In genomic region chr6:12661690-12662089, GRCh38 we compare ENCODE assay signal across 35 cellular contexts. TPM values are rescaled to one million over a fixed set of nuclear protein-coding genes. Genes with fewer than 3 reads are reported as not detected.
"Had no signal": no experiment of that assay in that cellular context is flagged by ENCODE, and none has a peak within 500 bp of the region (broad histone marks: within the 10 kb centered on the region; RNA-seq: fewer than 3 reads in every experiment).

No MANE protein-coding gene starts in this region.

- H3K9me3 Mint-ChIP-seq: activated B cell treated with CpG ODN at 0.5 μM for 24 hours; activated CD4-positive, alpha-beta memory T cell treated with anti-CD3 and anti-CD28 coated beads for 36 hours; activated CD4-positive, alpha-beta T cell treated with anti-CD3 and anti-CD28 coated beads, Interleukin-2, amount 10 ng/mL, durations not matched to agents 24 days and 14 days; activated CD8-positive, alpha-beta T cell treated with anti-CD3 and anti-CD28 coated beads for 36 hours; activated naive CD4-positive, alpha-beta T cell treated with anti-CD3 and anti-CD28 coated beads, Interleukin-2, amount 10 ng/mL, durations not matched to agents 7 days and 5 days; activated naive CD4-positive, alpha-beta T cell treated with anti-CD3 and anti-CD28 coated beads, Interleukin-2, amount 50 U/mL, for 24 hours; activated naive CD8-positive, alpha-beta T cell treated with anti-CD3 and anti-CD28 coated beads, Interleukin-2, amount 10 ng/mL, durations not matched to agents 7 days and 5 days; activated naive CD8-positive, alpha-beta T cell treated with anti-CD3 and anti-CD28 coated beads, Interleukin-2, amount 50 U/mL, for 24 hours; activated T-cell treated with anti-CD3 and anti-CD28 coated beads, Interleukin-2, amount 50 U/mL, for 4 hours; activated T-helper 1 cell treated with anti-CD3 and anti-CD28 coated beads, Interleukin-12 subunit alpha, Interleukin-12 subunit beta, Interleukin-2, Interleukin-4 antibody, amounts not matched to agents 30 ng/mL and 10 ng/mL and 1 ng/mL, durations not matched to agents 14 hours and 24 hours and 36 hours; activated T-helper 17 cell treated with anti-CD3 and anti-CD28 coated beads, Interleukin-2, amount 50 U/mL, for 72 hours; brain; central memory CD8-positive, alpha-beta T cell; T-helper 1 cell treated with Interleukin-12 subunit alpha and Interleukin-12 subunit beta and Interleukin-4 antibody, amounts not matched to agents 30 μg/mL and 1 μg/mL, for 36 hours; T-helper 2 cell treated with Interferon-gamma antibody and Interleukin-4, amounts not matched to agents 5 μg/mL and 100 μg/mL, for 36 hours had no signal

- H3K27ac Mint-ChIP-seq: activated B cell treated with CpG ODN at 0.5 μM for 24 hours; activated CD4-positive, alpha-beta memory T cell treated with anti-CD3 and anti-CD28 coated beads for 36 hours; activated CD4-positive, alpha-beta T cell treated with anti-CD3 and anti-CD28 coated beads, Interleukin-2, amount 10 ng/mL, durations not matched to agents 24 days and 14 days; activated CD8-positive, alpha-beta T cell treated with anti-CD3 and anti-CD28 coated beads for 36 hours; activated naive CD4-positive, alpha-beta T cell treated with anti-CD3 and anti-CD28 coated beads, Interleukin-2, amount 10 ng/mL, durations not matched to agents 7 days and 5 days; activated naive CD4-positive, alpha-beta T cell treated with anti-CD3 and anti-CD28 coated beads, Interleukin-2, amount 50 U/mL, for 24 hours; activated naive CD8-positive, alpha-beta T cell; activated naive CD8-positive, alpha-beta T cell treated with anti-CD3 and anti-CD28 coated beads, Interleukin-2, amount 10 ng/mL, durations not matched to agents 7 days and 5 days; activated naive CD8-positive, alpha-beta T cell treated with anti-CD3 and anti-CD28 coated beads, Interleukin-2, amount 50 U/mL, for 24 hours; activated T-helper 1 cell treated with anti-CD3 and anti-CD28 coated beads, Interleukin-12 subunit alpha, Interleukin-12 subunit beta, Interleukin-2, Interleukin-4 antibody, amounts not matched to agents 30 ng/mL and 10 ng/mL and 1 ng/mL, durations not matched to agents 14 hours and 24 hours and 36 hours; activated T-helper 17 cell treated with anti-CD3 and anti-CD28 coated beads, Interleukin-2, amount 50 U/mL, for 72 hours; brain; T-helper 1 cell treated with Interleukin-12 subunit alpha and Interleukin-12 subunit beta and Interleukin-4 antibody, amounts not matched to agents 30 μg/mL and 1 μg/mL, for 36 hours; T-helper 2 cell treated with Interferon-gamma antibody and Interleukin-4, amounts not matched to agents 5 μg/mL and 100 μg/mL, for 36 hours had no signal

- FAIRE-seq: bronchial epithelial cell had no signal

- H3K4me1 Mint-ChIP-seq: activated B cell treated with CpG ODN at 0.5 μM for 24 hours; activated CD4-positive, alpha-beta T cell treated with anti-CD3 and anti-CD28 coated beads, Interleukin-2, amount 10 ng/mL, durations not matched to agents 24 days and 14 days; activated naive CD4-positive, alpha-beta T cell treated with anti-CD3 and anti-CD28 coated beads, Interleukin-2, amount 10 ng/mL, durations not matched to agents 7 days and 5 days; activated naive CD4-positive, alpha-beta T cell treated with anti-CD3 and anti-CD28 coated beads, Interleukin-2, amount 50 U/mL, for 24 hours; activated naive CD8-positive, alpha-beta T cell treated with anti-CD3 and anti-CD28 coated beads, Interleukin-2, amount 10 ng/mL, durations not matched to agents 7 days and 5 days; activated naive CD8-positive, alpha-beta T cell treated with anti-CD3 and anti-CD28 coated beads, Interleukin-2, amount 50 U/mL, for 24 hours; activated T-helper 17 cell treated with anti-CD3 and anti-CD28 coated beads, Interleukin-2, amount 50 U/mL, for 72 hours; central memory CD8-positive, alpha-beta T cell had no signal

- H3K4me1 ChIP-seq: ascending aorta had no signal

- H3K36me3 ChIP-seq: ascending aorta, cardiac muscle cell had no signal

- H3K4me3 ChIP-seq: ascending aorta, cardiac muscle cell had no signal

- H3K27me3 ChIP-seq: ascending aorta had no signal

- ATAC-seq: activated CD8-positive, alpha-beta T cell treated with anti-CD3 and anti-CD28 coated beads for 36 hours; activated naive CD8-positive, alpha-beta T cell treated with anti-CD3 and anti-CD28 coated beads, Interleukin-2, amount 50 U/mL, for 24 hours; activated T-cell treated with anti-CD3 and anti-CD28 coated beads, Interleukin-2, amount 50 U/mL, for 4 hours; activated T-helper 17 cell treated with anti-CD3 and anti-CD28 coated beads, Interleukin-2, amount 50 U/mL, for 72 hours had no signal

- DNase-seq: activated B cell treated with CpG ODN at 0.5 μM for 24 hours; activated CD4-positive, alpha-beta memory T cell treated with anti-CD3 and anti-CD28 coated beads for 36 hours; activated CD4-positive, alpha-beta T cell treated with anti-CD3 and anti-CD28 coated beads for 4 hours; activated CD4-positive, alpha-beta T cell treated with anti-CD3 and anti-CD28 coated beads, Interleukin-2, amount 10 ng/mL, durations not matched to agents 24 days and 14 days; activated CD4-positive, alpha-beta T cell treated with anti-CD3 and anti-CD28 coated beads, Interleukin-2, amount 50 U/mL, for 1 hour; activated CD4-positive, alpha-beta T cell treated with anti-CD3 and anti-CD28 coated beads, Interleukin-2, amount 50 U/mL, for 4 hours; activated CD4-positive, CD25-positive, alpha-beta regulatory T cell treated with anti-CD3 and anti-CD28 coated beads, Interleukin-2, amount 50 U/mL, for 72 hours; activated CD8-positive, alpha-beta memory T cell treated with anti-CD3 and anti-CD28 coated beads, Interleukin-2, amount 50 U/mL, for 4 hours; activated CD8-positive, alpha-beta T cell treated with anti-CD3 and anti-CD28 coated beads for 36 hours; activated effector memory CD4-positive, alpha-beta T cell treated with anti-CD3 and anti-CD28 coated beads, Interleukin-2, amount 50 U/mL, for 16 hours; activated gamma-delta T cell treated with Interleukin-2 at 50 U/mL for 16 hours; activated naive CD4-positive, alpha-beta T cell; activated naive CD4-positive, alpha-beta T cell treated with anti-CD3 and anti-CD28 coated beads, Interleukin-2, amount 10 ng/mL, durations not matched to agents 7 days and 5 days; activated naive CD8-positive, alpha-beta T cell treated with anti-CD3 and anti-CD28 coated beads, Interleukin-2, amount 10 ng/mL, durations not matched to agents 7 days and 5 days; activated naive CD8-positive, alpha-beta T cell treated with anti-CD3 and anti-CD28 coated beads, Interleukin-2, amount 50 U/mL, for 24 hours; activated T-cell treated with anti-CD3 and anti-CD28 coated beads for 4 hours; activated T-cell treated with anti-CD3 and anti-CD28 coated beads, Interleukin-2, amount 50 U/mL, for 1 hour; activated T-cell treated with anti-CD3 and anti-CD28 coated beads, Interleukin-2, amount 50 U/mL, for 4 hours; amygdala; anterior cingulate cortex; cerebellar nuclear complex; T-helper 2 cell; T-helper 9 cell had no signal

- H3K27me3 Mint-ChIP-seq: activated CD8-positive, alpha-beta T cell treated with anti-CD3 and anti-CD28 coated beads for 36 hours; activated naive CD4-positive, alpha-beta T cell treated with anti-CD3 and anti-CD28 coated beads, Interleukin-2, amount 10 ng/mL, durations not matched to agents 7 days and 5 days; brain had no signal

- H3K9me3 ChIP-seq: ascending aorta had no signal

- H3K36me3 Mint-ChIP-seq: activated CD4-positive, alpha-beta memory T cell treated with anti-CD3 and anti-CD28 coated beads for 36 hours; activated naive CD4-positive, alpha-beta T cell treated with anti-CD3 and anti-CD28 coated beads, Interleukin-2, amount 10 ng/mL, durations not matched to agents 7 days and 5 days; activated naive CD4-positive, alpha-beta T cell treated with anti-CD3 and anti-CD28 coated beads, Interleukin-2, amount 50 U/mL, for 24 hours; activated naive CD8-positive, alpha-beta T cell; activated naive CD8-positive, alpha-beta T cell treated with anti-CD3 and anti-CD28 coated beads, Interleukin-2, amount 10 ng/mL, durations not matched to agents 7 days and 5 days; brain had no signal

- H3K4me3 Mint-ChIP-seq: activated B cell treated with CpG ODN at 0.5 μM for 24 hours; activated CD4-positive, alpha-beta memory T cell treated with anti-CD3 and anti-CD28 coated beads for 36 hours; activated CD4-positive, alpha-beta T cell treated with anti-CD3 and anti-CD28 coated beads, Interleukin-2, amount 10 ng/mL, durations not matched to agents 24 days and 14 days; activated CD8-positive, alpha-beta T cell treated with anti-CD3 and anti-CD28 coated beads for 36 hours; activated naive CD4-positive, alpha-beta T cell treated with anti-CD3 and anti-CD28 coated beads, Interleukin-2, amount 10 ng/mL, durations not matched to agents 7 days and 5 days; activated naive CD4-positive, alpha-beta T cell treated with anti-CD3 and anti-CD28 coated beads, Interleukin-2, amount 50 U/mL, for 24 hours; activated naive CD8-positive, alpha-beta T cell; activated naive CD8-positive, alpha-beta T cell treated with anti-CD3 and anti-CD28 coated beads, Interleukin-2, amount 10 ng/mL, durations not matched to agents 7 days and 5 days; activated naive CD8-positive, alpha-beta T cell treated with anti-CD3 and anti-CD28 coated beads, Interleukin-2, amount 50 U/mL, for 24 hours; activated T-cell treated with anti-CD3 and anti-CD28 coated beads, Interleukin-2, amount 50 U/mL, for 4 hours; activated T-helper 1 cell treated with anti-CD3 and anti-CD28 coated beads, Interleukin-12 subunit alpha, Interleukin-12 subunit beta, Interleukin-2, Interleukin-4 antibody, amounts not matched to agents 30 ng/mL and 10 ng/mL and 1 ng/mL, durations not matched to agents 14 hours and 24 hours and 36 hours; activated T-helper 17 cell treated with anti-CD3 and anti-CD28 coated beads, Interleukin-2, amount 50 U/mL, for 72 hours; brain; central memory CD8-positive, alpha-beta T cell; T-helper 1 cell treated with Interleukin-12 subunit alpha and Interleukin-12 subunit beta and Interleukin-4 antibody, amounts not matched to agents 30 μg/mL and 1 μg/mL, for 36 hours; T-helper 2 cell treated with Interferon-gamma antibody and Interleukin-4, amounts not matched to agents 5 μg/mL and 100 μg/mL, for 36 hours had no signal

- H3K27ac ChIP-seq: ascending aorta, cardiac muscle cell, VCaP had no signal

RNA-seq across cellular contexts. Expression of gene PHACTR1, which starts 54.9 kb away (rescaled TPM):
- total RNA-seq: activated CD4-positive, alpha-beta memory T cell treated with anti-CD3 and anti-CD28 coated beads for 36 hours had no signal
